In the genomic region with DNA sequence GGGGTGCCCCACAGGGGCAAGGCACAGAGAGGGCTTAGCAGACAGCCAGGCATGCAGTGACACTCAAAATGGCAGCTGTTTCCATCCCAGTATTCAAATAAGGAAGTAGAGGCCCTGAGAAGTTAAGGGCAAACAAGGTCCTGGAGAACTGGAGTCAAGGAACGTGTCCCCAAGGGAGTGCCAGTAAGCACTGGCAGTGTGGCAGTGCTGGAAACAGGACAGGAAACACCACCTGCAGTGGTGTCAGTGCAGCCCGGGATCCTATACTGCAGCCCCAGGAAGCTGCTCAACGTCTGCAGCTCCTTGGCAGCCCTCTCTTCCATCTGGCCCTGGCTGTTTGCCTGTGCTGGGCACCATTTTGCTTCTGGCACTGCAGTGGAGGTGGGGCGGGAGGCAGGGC, we compare ENCODE assay signal across 29 cellular contexts. TPM values are rescaled to one million over a fixed set of nuclear protein-coding genes. Genes with fewer than 3 reads are reported as not detected.
"Had no signal": no experiment of that assay in that cellular context is flagged by ENCODE, and none has a peak within 500 bp of the region (broad histone marks: within the 10 kb centered on the region; RNA-seq: fewer than 3 reads in every experiment).

No MANE protein-coding gene starts in this region.

- H2AFZ ChIP-seq: hepatocyte had no signal

- H3K36me3 ChIP-seq: colonic mucosa, gastroesophageal sphincter, ovary, right lobe of liver, upper lobe of left lung, vagina had no signal

- H3K27ac ChIP-seq: colonic mucosa, dorsolateral prefrontal cortex, gastroesophageal sphincter, hepatocyte, ovary, right lobe of liver, testis, upper lobe of left lung, vagina, VCaP had no signal

- DNase-seq: activated CD4-positive, alpha-beta T cell treated with anti-CD3 and anti-CD28 coated beads, Interleukin-2, amount 50 U/mL, for 1 hour; activated naive CD4-positive, alpha-beta T cell; activated T-cell treated with anti-CD3 and anti-CD28 coated beads for 4 hours; activated T-cell treated with anti-CD3 and anti-CD28 coated beads, Interleukin-2, amount 50 U/mL, for 72 hours; colonic mucosa; dorsolateral prefrontal cortex; effector memory CD4-positive, alpha-beta T cell; islet precursor cell; mammary epithelial cell; naive B cell; nephron progenitor cell; ovary; right lobe of liver; stimulated activated CD4-positive, alpha-beta T cell treated with anti-CD3 and anti-CD28 coated beads, Interleukin-12 subunit alpha, Interleukin-12 subunit beta, amount 100 ng/mL, for 4 hours; stimulated activated CD4-positive, alpha-beta T cell treated with anti-CD3 and anti-CD28 coated beads, Interleukin-4, amount 100 ng/mL, for 1 hour; stimulated activated naive CD8-positive, alpha-beta T cell treated with anti-CD3 and anti-CD28 coated beads, Interleukin-15, Interleukin-2, amounts not matched to agents 100 U/mL and 50 U/mL, for 24 hours; T-helper 9 cell; testis; upper lobe of left lung had no signal

- H3K27me3 ChIP-seq: colonic mucosa, hepatocyte, ovary, right lobe of liver, testis, upper lobe of left lung, vagina had no signal

- H3K9me3 ChIP-seq: colonic mucosa, gastroesophageal sphincter, ovary, right lobe of liver, testis, upper lobe of left lung, vagina had no signal

- H3K4me2 ChIP-seq: hepatocyte had no signal

- ATAC-seq: activated naive CD4-positive, alpha-beta T cell treated with anti-CD3 and anti-CD28 coated beads, Interleukin-2, amount 50 U/mL, for 72 hours; activated T-cell treated with anti-CD3 and anti-CD28 coated beads, Interleukin-2, amount 50 U/mL, for 72 hours; gastroesophageal sphincter; right lobe of liver; stimulated activated naive CD8-positive, alpha-beta T cell treated with anti-CD3 and anti-CD28 coated beads, Interleukin-15, Interleukin-2, amounts not matched to agents 100 U/mL and 50 U/mL, for 24 hours had no signal

- FAIRE-seq: bronchial epithelial cell, TTC549 had no signal

- H3K4me1 ChIP-seq: colonic mucosa, gastroesophageal sphincter, right lobe of liver, testis, upper lobe of left lung, vagina had no signal

- H3K79me2 ChIP-seq: hepatocyte had no signal

- H3K4me3 ChIP-seq: colonic mucosa, dorsolateral prefrontal cortex, gastroesophageal sphincter, hepatocyte, ovary, right lobe of liver, testis, upper lobe of left lung, vagina had no signal

RNA-seq across cellular contexts. Expression of gene EDN3, which starts 56.3 kb away (rescaled TPM):
- total RNA-seq: activated T-cell treated with anti-CD3 and anti-CD28 coated beads, Interleukin-2, amount 50 U/mL, for 72 hours; bronchial epithelial cell; epithelial cell of proximal tubule; renal cortical epithelial cell; right lobe of liver had no signal
- polyA plus RNA-seq: liver, mammary epithelial cell had no signal
